ENCODE assay signal across 27 cellular contexts in genomic region chr13:50476579-50476978, GRCh38.
"Had no signal": no experiment of that assay in that cellular context is flagged by ENCODE, and none has a peak within 500 bp of the region (broad histone marks: within the 10 kb centered on the region; RNA-seq: fewer than 3 reads in every experiment).

No MANE protein-coding gene starts in this region.

- H3K27ac ChIP-seq: ascending aorta, body of pancreas, cardiac muscle cell, Peyer's patch, RWPE1, SK-N-MC, VCaP had no signal

- H3K9me3 ChIP-seq: ascending aorta, body of pancreas, Peyer's patch had no signal

- DNase-seq: activated CD4-positive, alpha-beta memory T cell treated with anti-CD3 and anti-CD28 coated beads for 36 hours; activated CD4-positive, alpha-beta T cell treated with anti-CD3 and anti-CD28 coated beads, Interleukin-2, amount 10 ng/mL, durations not matched to agents 7 days and 5 days; activated CD4-positive, CD25-positive, alpha-beta regulatory T cell; activated CD8-positive, alpha-beta memory T cell treated with anti-CD3 and anti-CD28 coated beads for 24 hours; activated effector memory CD4-positive, alpha-beta T cell treated with anti-CD3 and anti-CD28 coated beads, Interleukin-2, amount 50 U/mL, for 16 hours; activated naive CD4-positive, alpha-beta T cell treated with Interleukin-2 at 50 U/mL for 16 hours; activated naive CD8-positive, alpha-beta T cell treated with anti-CD3 and anti-CD28 coated beads, Interleukin-2, amount 50 U/mL, for 24 hours; activated T-cell treated with anti-CD3 and anti-CD28 coated beads, Interleukin-2, amount 50 U/mL, for 4 hours; amniotic stem cell; body of pancreas; KG1; NCI-H1092; NCI-H1417; NCI-H1930; NCI-H2171; NCI-H345; NCI-H510A; Peyer's patch; SIG-M5; T-cell; T-helper 2 cell had no signal

- H3K4me1 ChIP-seq: ascending aorta, body of pancreas, Peyer's patch had no signal

- H3K36me3 ChIP-seq: ascending aorta, cardiac muscle cell, Peyer's patch had no signal

- H3K27me3 ChIP-seq: ascending aorta, body of pancreas, cardiac muscle cell, Peyer's patch had no signal

- H3K4me3 ChIP-seq: ascending aorta, body of pancreas, cardiac muscle cell, Peyer's patch, SK-N-MC had no signal

- ATAC-seq: activated naive CD4-positive, alpha-beta T cell treated with anti-CD3 and anti-CD28 coated beads, Interleukin-2, amount 50 U/mL, for 72 hours; activated naive CD8-positive, alpha-beta T cell treated with anti-CD3 and anti-CD28 coated beads, Interleukin-2, amount 50 U/mL, for 24 hours; activated T-cell treated with anti-CD3 and anti-CD28 coated beads, Interleukin-2, amount 50 U/mL, for 4 hours; body of pancreas; T-cell had no signal
